In the genomic region with DNA sequence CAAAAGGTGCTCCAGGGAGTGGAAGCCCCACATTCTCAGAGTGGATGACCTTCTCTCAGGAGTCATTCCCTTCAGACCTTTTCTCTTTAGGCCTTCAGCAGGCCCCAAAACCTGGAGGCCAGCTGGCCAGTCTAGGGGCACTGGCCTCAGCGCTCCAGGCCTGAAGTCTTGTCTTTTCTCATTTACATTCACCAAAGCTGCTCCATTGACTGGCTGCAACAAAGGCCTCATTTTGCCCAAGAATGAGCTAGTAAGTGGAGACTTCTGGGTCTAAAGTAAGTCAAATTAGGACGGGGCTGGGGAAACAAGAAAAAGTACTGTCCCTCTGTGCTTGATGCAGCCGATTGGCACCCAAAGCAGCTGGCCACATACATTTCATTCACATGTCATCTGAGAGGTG, we compare ENCODE assay signal across 12 cellular contexts.
DNase-seq lines count a peak whose midpoint lies in the region; FAIRE-seq and TF ChIP-seq lines count a peak whose summit lies in the region.
"Had no signal": no experiment of that assay in that cellular context is flagged by ENCODE, and none has a peak within 500 bp of the region (broad histone marks: within the 10 kb centered on the region; RNA-seq: fewer than 3 reads in every experiment).

No MANE protein-coding gene starts in this region.

- BruUV-seq in endothelial cell of umbilical vein (replicated peaks; lab: Mats Ljungman, UMichigan) = no TSS peak

- H3K4me2 ChIP-seq in endothelial cell of umbilical vein (ENCODE audit: insufficient read depth, low read length) (no peak overlapping the region), hepatocyte (no peak overlapping the region)

- H3K36me3 ChIP-seq in endothelial cell of umbilical vein (ENCODE audit: control insufficient read depth in 2 of 2, extremely low read depth in 1 of 2, insufficient read depth in 2 of 2, low read length in 2 of 2) = no peaks in the 10 kb centered on the region
- no peaks in the 10 kb centered on the region for H3K36me3 ChIP-seq in hepatocyte (replicated peaks; ENCODE audit: insufficient read depth, low read depth)

- FAIRE-seq in endothelial cell of umbilical vein (lab: Jason Lieb, UNC) = no peak
- FAIRE-seq: GM12878 had no signal

- H3K4me3 Mint-ChIP-seq in neural crest cell = peak overlapping the region; percentile 63

- H3K27ac ChIP-seq in endothelial cell of umbilical vein (ENCODE audit: insufficient read depth, low read depth, low read length) = no peak overlapping the region
- no peak overlapping the region for H3K27ac ChIP-seq in hepatocyte

- no peaks in the 10 kb centered on the region for H4K20me1 ChIP-seq in endothelial cell of umbilical vein (replicated peaks; ENCODE audit: control insufficient read depth, extremely low read depth, insufficient read depth, low read length)
- no peaks in the 10 kb centered on the region for H4K20me1 ChIP-seq in hepatocyte (ENCODE audit: insufficient read depth, poor library complexity, severe bottlenecking)

- H3K4me1 ChIP-seq in endothelial cell of umbilical vein (ENCODE audit: control insufficient read depth, extremely low read depth, insufficient read depth, low read length) (no peaks in the 10 kb centered on the region), hepatocyte (ENCODE audit: insufficient read depth) (no peaks in the 10 kb centered on the region)

- intact Hi-C loops in endothelial cell of umbilical vein (cut with micrococcal nuclease) = no loop called here

- in situ Hi-C loops in G401 (cut with HindIII; ENCODE audit: low sequenced_read_pairs) = no loop called here
- in situ Hi-C loops in KBM-7 (cut with MboI; ENCODE audit: low pct_unique_long_range_greater_than_20kb, low sequenced_read_pairs) = loop anchor here (25.0 kb wide), 1 partner anchor 232 kb away; a partner anchor contains a TSS

- H3K79me2 ChIP-seq in endothelial cell of umbilical vein (ENCODE audit: control insufficient read depth, insufficient read depth, low read length) = no peaks in the 10 kb centered on the region
- no peaks in the 10 kb centered on the region for H3K79me2 ChIP-seq in hepatocyte

- dilution Hi-C loops in endothelial cell of umbilical vein (cut with MboI; ENCODE audit: extremely low pct_ligation_motif_present, low sequenced_read_pairs) = no loop called here

- H3K4me3 ChIP-seq in endothelial cell of umbilical vein (replicated peaks in 1 of 3; ENCODE audit: insufficient read depth in 1 of 3, low read depth in 1 of 3, low read length in 3 of 3) = no peak overlapping the region
- H3K4me3 ChIP-seq in hepatocyte = no peak overlapping the region
- H3K4me3 ChIP-seq: GM12878 had no signal

- H3K27me3 ChIP-seq in endothelial cell of umbilical vein (ENCODE audit: control insufficient read depth in 2 of 2, insufficient read depth in 2 of 2, low read length in 2 of 2) (no peaks in the 10 kb centered on the region), hepatocyte (no peaks in the 10 kb centered on the region)

- POLR2A ChIA-PET in endothelial cell of umbilical vein (lab: Charles Lee) = no interaction called here

- H3K27ac Mint-ChIP-seq in neural crest cell (ENCODE audit: unreplicated experiment) = peak overlapping the region; percentile 85

- H3K27me3 Mint-ChIP-seq in neural crest cell (ENCODE audit: low read depth) = no peaks in the 10 kb centered on the region

- H2AFZ ChIP-seq in endothelial cell of umbilical vein (ENCODE audit: low read depth, low read length) = no peak overlapping the region
- no peak overlapping the region for H2AFZ ChIP-seq in hepatocyte

- DNase-seq in G401 (ENCODE audit: low spot score) (peak; percentile 18), RPMI7951 (ENCODE audit: low read depth) (peak; percentile 41), endothelial cell of umbilical vein (ENCODE audit: low read depth, low spot score) (peak; percentile 77), neural crest cell (ENCODE audit: low read depth, low spot score) (peak; percentile 12), SIG-M5 (lab: John Stamatoyannopoulos, UW) (no peak), hepatocyte (ENCODE audit: low spot score) (no peak), KBM-7 (no peak), NCI-H128 (lab: John Stamatoyannopoulos, UW; ENCODE audit: unreplicated experiment) (no peak)
- DNase-seq: NCI-H226, NCI-H526 treated with DMSO at 0.1 percent for 48 hours, OCI-M1 had no signal

- H3K9ac ChIP-seq in endothelial cell of umbilical vein (replicated peaks; ENCODE audit: extremely low read depth, insufficient read depth, low read length) = no peak overlapping the region

- H3K9me1 ChIP-seq in endothelial cell of umbilical vein (replicated peaks; ENCODE audit: control insufficient read depth, extremely low read depth, insufficient read depth, low read length) = no peaks in the 10 kb centered on the region

- H3K9me3 Mint-ChIP-seq in neural crest cell = no peaks in the 10 kb centered on the region

- peaks cover 20% of the 10 kb centered on the region for H3K4me1 Mint-ChIP-seq in neural crest cell

- no peaks in the 10 kb centered on the region for H3K9me3 ChIP-seq in endothelial cell of umbilical vein (replicated peaks; ENCODE audit: control insufficient read depth, insufficient read depth, low read length)
- H3K9me3 ChIP-seq in hepatocyte (ENCODE audit: low read depth) = no peaks in the 10 kb centered on the region

- TF ChIP-seq CTCF in endothelial cell of umbilical vein (IDR thresholded peaks at IDR 0.05; ENCODE audit: extremely low read depth in 1 of 2, insufficient read depth in 1 of 2, low read depth in 1 of 2, low read length in 2 of 2) (no peak), neural crest cell (conservative IDR thresholded peaks at IDR 0.05) (no peak), hepatocyte (IDR thresholded peaks at IDR 0.05; ENCODE audit: poor library complexity) (no peak)

- CTCF ChIA-PET in endothelial cell of umbilical vein (lab: Charles Lee) = no interaction called here

- 74% methylated on average over 3 of the region's 3 CpGs for WGBS in hepatocyte (ENCODE audit: low lambda C conversion rate, missing lambda C conversion rate)

- H3K9me2 ChIP-seq in hepatocyte (replicated peaks; ENCODE audit: insufficient read depth) = no peaks in the 10 kb centered on the region

- peaks cover 3% of the 10 kb centered on the region for H3K36me3 Mint-ChIP-seq in neural crest cell (ENCODE audit: low read depth)

- no peak for TF ChIP-seq POLR2A in endothelial cell of umbilical vein (IDR thresholded peaks at IDR 0.05; ENCODE audit: low read depth, low read length)

TF ChIP-seq in endothelial cell of umbilical vein, 7 proteins besides CTCF, POLR2A, EP300 and RAD21:
- no peak for TF ChIP-seq EZH2 (IDR thresholded peaks at IDR 0.05; ENCODE audit: borderline replicate concordance, low read depth, low read length, severe bottlenecking)
- TF ChIP-seq JUN (IDR thresholded peaks at IDR 0.05; ENCODE audit: borderline replicate concordance, insufficient read depth, insufficient read length, low read depth) = no peak
- no peak for TF ChIP-seq GATA2 (IDR thresholded peaks at IDR 0.05; ENCODE audit: insufficient read depth, insufficient read length, low read depth, low read length)
- TF ChIP-seq, protein P1, sequence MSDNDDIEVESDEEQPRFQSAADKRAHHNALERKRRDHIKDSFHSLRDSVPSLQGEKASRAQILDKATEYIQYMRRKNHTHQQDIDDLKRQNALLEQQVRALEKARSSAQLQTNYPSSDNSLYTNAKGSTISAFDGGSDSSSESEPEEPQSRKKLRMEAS (IDR thresholded peaks at IDR 0.05; ENCODE audit: insufficient read depth, insufficient read length) = no peak
- no peak for TF ChIP-seq POLR2AphosphoS5 (IDR thresholded peaks at IDR 0.05; ENCODE audit: insufficient read depth, low read depth, low read length)

Comparison
In these comparisons a context has a peak if more than half of its experiments do, and no peak if none do; other contexts are left out.
1. DNase-seq: peak in G401 (single experiment), RPMI7951 (single experiment), endothelial cell of umbilical vein (single experiment) and neural crest cell (single experiment); none in SIG-M5 (single experiment), hepatocyte (single experiment), KBM-7 (single experiment) and NCI-H128 (single experiment).